Comparison of ENCODE assay signal across 1 cellular context in genomic region chr16:528111-529011, GRCh38.
A peak's percentile ranks its signal among the peaks of the same experiment; 100 is the strongest.
TF ChIP-seq lines count a peak whose summit lies in the region.

No MANE protein-coding gene starts in this region.

TF ChIP-seq in HEK293, 187 proteins besides CTCF, POLR2A, EP300 and RAD21 (continued from another document and continues in another):
- TF ChIP-seq YY1 (tag by site-specific recombination; IDR thresholded peaks at IDR 0.05) (peak; percentile 40; the same call in 1 of the 2 replicates), ZNF335 (tag by site-specific recombination; conservative IDR thresholded peaks at IDR 0.05) (peak; percentile 93), PRDM6 (tag by site-specific recombination; IDR thresholded peaks at IDR 0.05) (no peak), ZNF549 (tag by site-specific recombination; IDR thresholded peaks at IDR 0.05) (no peak), ZNF558 (tag by site-specific recombination; IDR thresholded peaks at IDR 0.05) (no peak), ZNF146 (tag by site-specific recombination; IDR thresholded peaks at IDR 0.05) (0 out of 2 replicates have a peak, but pooled peaks have one; percentile 16), ZNF211 (tag by site-specific recombination; IDR thresholded peaks at IDR 0.05; ENCODE audit: low read depth) (no peak), HOXA7 (CRISPR knock-in tag; IDR thresholded peaks at IDR 0.05; ENCODE audit: borderline replicate concordance) (no peak), SETDB1 (IDR thresholded peaks at IDR 0.05; ENCODE audit: insufficient read length, low read length) (no peak), ZNF341 (tag by site-specific recombination; IDR thresholded peaks at IDR 0.05; ENCODE audit: low read depth) (no peak), ZBTB8A (tag by site-specific recombination; IDR thresholded peaks at IDR 0.05) (peak; percentile 82), IKZF3 (tag by site-specific recombination; IDR thresholded peaks at IDR 0.05) (no peak), ZNF561 (tag by site-specific recombination; IDR thresholded peaks at IDR 0.05; ENCODE audit: borderline replicate concordance) (no peak), MZF1 (tag by site-specific recombination; IDR thresholded peaks at IDR 0.05; ENCODE audit: borderline replicate concordance) (no peak), ZNF76 (tag by site-specific recombination; IDR thresholded peaks at IDR 0.05; ENCODE audit: borderline replicate concordance, low read depth) (peak; percentile 62; the same call in 1 of the 2 replicates), ZSCAN16 (tag by site-specific recombination; IDR thresholded peaks at IDR 0.05) (no peak), ZNF701 (tag by site-specific recombination; IDR thresholded peaks at IDR 0.05) (no peak), TRIM28 (IDR thresholded peaks at IDR 0.05; ENCODE audit: borderline replicate concordance, low read length) (no peak), HOXC10 (CRISPR knock-in tag; IDR thresholded peaks at IDR 0.05) (no peak), ZBTB7A (tag by site-specific recombination; IDR thresholded peaks at IDR 0.05; ENCODE audit: low read depth) (no peak), ZBTB44 (tag by site-specific recombination; IDR thresholded peaks at IDR 0.05) (no peak), ZNF776 (tag by site-specific recombination; IDR thresholded peaks at IDR 0.05; ENCODE audit: borderline replicate concordance) (no peak), ZSCAN23 (tag by site-specific recombination; IDR thresholded peaks at IDR 0.05) (no peak), ZNF544 (tag by site-specific recombination; IDR thresholded peaks at IDR 0.05) (no peak), ZIC2 (tag by site-specific recombination; IDR thresholded peaks at IDR 0.05) (peak; percentile 73), SALL2 (tag by site-specific recombination; IDR thresholded peaks at IDR 0.05; ENCODE audit: borderline replicate concordance) (no peak), ZNF16 (tag by site-specific recombination; IDR thresholded peaks at IDR 0.05; ENCODE audit: low read depth) (no peak), INSM2 (tag by site-specific recombination; IDR thresholded peaks at IDR 0.05) (no peak), TSHZ1 (tag by site-specific recombination; IDR thresholded peaks at IDR 0.05; ENCODE audit: borderline replicate concordance) (no peak), ZNF248 (tag by site-specific recombination; IDR thresholded peaks at IDR 0.05) (no peak), ZNF777 (tag by site-specific recombination; IDR thresholded peaks at IDR 0.05; ENCODE audit: borderline replicate concordance) (no peak), ZFHX2 (tag by site-specific recombination; conservative IDR thresholded peaks at IDR 0.05) (peak; percentile 58), BCL11B (tag by site-specific recombination; IDR thresholded peaks at IDR 0.05; ENCODE audit: low read depth) (peak; percentile 62; the same call in 1 of the 2 replicates), WT1 (tag by site-specific recombination; IDR thresholded peaks at IDR 0.05) (no peak), ZNF837 (tag by site-specific recombination; IDR thresholded peaks at IDR 0.05) (no peak), ZNF112 (tag by site-specific recombination; IDR thresholded peaks at IDR 0.05) (no peak), KLF10 (tag by site-specific recombination; IDR thresholded peaks at IDR 0.05) (no peak), ZNF174 (tag by site-specific recombination; IDR thresholded peaks at IDR 0.05) (no peak), ZBTB17 (tag by site-specific recombination; IDR thresholded peaks at IDR 0.05) (0 out of 2 replicates have a peak, but pooled peaks have one; percentile 23), ZNF768 (tag by site-specific recombination; IDR thresholded peaks at IDR 0.05) (no peak)
- TF ChIP-seq, protein P1, sequence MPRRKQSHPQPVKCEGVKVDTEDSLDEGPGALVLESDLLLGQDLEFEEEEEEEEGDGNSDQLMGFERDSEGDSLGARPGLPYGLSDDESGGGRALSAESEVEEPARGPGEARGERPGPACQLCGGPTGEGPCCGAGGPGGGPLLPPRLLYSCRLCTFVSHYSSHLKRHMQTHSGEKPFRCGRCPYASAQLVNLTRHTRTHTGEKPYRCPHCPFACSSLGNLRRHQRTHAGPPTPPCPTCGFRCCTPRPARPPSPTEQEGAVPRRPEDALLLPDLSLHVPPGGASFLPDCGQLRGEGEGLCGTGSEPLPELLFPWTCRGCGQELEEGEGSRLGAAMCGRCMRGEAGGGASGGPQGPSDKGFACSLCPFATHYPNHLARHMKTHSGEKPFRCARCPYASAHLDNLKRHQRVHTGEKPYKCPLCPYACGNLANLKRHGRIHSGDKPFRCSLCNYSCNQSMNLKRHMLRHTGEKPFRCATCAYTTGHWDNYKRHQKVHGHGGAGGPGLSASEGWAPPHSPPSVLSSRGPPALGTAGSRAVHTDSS (tag by site-specific recombination; IDR thresholded peaks at IDR 0.05): no peak
- TF ChIP-seq, protein P2, sequence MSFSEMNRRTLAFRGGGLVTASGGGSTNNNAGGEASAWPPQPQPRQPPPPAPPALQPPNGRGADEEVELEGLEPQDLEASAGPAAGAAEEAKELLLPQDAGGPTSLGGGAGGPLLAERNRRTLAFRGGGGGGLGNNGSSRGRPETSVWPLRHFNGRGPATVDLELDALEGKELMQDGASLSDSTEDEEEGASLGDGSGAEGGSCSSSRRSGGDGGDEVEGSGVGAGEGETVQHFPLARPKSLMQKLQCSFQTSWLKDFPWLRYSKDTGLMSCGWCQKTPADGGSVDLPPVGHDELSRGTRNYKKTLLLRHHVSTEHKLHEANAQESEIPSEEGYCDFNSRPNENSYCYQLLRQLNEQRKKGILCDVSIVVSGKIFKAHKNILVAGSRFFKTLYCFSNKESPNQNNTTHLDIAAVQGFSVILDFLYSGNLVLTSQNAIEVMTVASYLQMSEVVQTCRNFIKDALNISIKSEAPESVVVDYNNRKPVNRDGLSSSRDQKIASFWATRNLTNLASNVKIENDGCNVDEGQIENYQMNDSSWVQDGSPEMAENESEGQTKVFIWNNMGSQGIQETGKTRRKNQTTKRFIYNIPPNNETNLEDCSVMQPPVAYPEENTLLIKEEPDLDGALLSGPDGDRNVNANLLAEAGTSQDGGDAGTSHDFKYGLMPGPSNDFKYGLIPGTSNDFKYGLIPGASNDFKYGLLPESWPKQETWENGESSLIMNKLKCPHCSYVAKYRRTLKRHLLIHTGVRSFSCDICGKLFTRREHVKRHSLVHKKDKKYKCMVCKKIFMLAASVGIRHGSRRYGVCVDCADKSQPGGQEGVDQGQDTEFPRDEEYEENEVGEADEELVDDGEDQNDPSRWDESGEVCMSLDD (tag by site-specific recombination; IDR thresholded peaks at IDR 0.05): no peak
- TF ChIP-seq, protein P3, sequence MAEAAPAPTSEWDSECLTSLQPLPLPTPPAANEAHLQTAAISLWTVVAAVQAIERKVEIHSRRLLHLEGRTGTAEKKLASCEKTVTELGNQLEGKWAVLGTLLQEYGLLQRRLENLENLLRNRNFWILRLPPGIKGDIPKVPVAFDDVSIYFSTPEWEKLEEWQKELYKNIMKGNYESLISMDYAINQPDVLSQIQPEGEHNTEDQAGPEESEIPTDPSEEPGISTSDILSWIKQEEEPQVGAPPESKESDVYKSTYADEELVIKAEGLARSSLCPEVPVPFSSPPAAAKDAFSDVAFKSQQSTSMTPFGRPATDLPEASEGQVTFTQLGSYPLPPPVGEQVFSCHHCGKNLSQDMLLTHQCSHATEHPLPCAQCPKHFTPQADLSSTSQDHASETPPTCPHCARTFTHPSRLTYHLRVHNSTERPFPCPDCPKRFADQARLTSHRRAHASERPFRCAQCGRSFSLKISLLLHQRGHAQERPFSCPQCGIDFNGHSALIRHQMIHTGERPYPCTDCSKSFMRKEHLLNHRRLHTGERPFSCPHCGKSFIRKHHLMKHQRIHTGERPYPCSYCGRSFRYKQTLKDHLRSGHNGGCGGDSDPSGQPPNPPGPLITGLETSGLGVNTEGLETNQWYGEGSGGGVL (tag by site-specific recombination; IDR thresholded peaks at IDR 0.05): no peak
- TF ChIP-seq, protein P4, sequence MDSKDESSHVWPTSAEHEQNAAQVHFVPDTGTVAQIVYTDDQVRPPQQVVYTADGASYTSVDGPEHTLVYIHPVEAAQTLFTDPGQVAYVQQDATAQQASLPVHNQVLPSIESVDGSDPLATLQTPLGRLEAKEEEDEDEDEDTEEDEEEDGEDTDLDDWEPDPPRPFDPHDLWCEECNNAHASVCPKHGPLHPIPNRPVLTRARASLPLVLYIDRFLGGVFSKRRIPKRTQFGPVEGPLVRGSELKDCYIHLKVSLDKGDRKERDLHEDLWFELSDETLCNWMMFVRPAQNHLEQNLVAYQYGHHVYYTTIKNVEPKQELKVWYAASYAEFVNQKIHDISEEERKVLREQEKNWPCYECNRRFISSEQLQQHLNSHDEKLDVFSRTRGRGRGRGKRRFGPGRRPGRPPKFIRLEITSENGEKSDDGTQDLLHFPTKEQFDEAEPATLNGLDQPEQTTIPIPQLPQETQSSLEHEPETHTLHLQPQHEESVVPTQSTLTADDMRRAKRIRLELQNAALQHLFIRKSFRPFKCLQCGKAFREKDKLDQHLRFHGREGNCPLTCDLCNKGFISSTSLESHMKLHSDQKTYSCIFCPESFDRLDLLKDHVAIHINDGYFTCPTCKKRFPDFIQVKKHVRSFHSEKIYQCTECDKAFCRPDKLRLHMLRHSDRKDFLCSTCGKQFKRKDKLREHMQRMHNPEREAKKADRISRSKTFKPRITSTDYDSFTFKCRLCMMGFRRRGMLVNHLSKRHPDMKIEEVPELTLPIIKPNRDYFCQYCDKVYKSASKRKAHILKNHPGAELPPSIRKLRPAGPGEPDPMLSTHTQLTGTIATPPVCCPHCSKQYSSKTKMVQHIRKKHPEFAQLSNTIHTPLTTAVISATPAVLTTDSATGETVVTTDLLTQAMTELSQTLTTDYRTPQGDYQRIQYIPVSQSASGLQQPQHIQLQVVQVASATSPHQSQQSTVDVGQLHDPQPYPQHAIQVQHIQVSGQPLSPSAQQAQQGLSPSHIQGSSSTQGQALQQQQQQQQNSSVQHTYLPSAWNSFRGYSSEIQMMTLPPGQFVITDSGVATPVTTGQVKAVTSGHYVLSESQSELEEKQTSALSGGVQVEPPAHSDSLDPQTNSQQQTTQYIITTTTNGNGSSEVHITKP (tag by site-specific recombination; IDR thresholded peaks at IDR 0.05): peak; percentile 66; the same call in 1 of the 2 replicates
